In genomic region chr21:44930543-44930981, GRCh38 we compare ENCODE assay signal across 10 cellular contexts. TPM values are rescaled to one million over a fixed set of nuclear protein-coding genes. Genes with fewer than 3 reads are reported as not detected.
DNase-seq lines count a peak whose midpoint lies in the region; ATAC-seq and TF ChIP-seq lines count a peak whose summit lies in the region.
"Had no signal": no experiment of that assay in that cellular context is flagged by ENCODE, and none has a peak within 500 bp of the region (broad histone marks: within the 10 kb centered on the region; RNA-seq: fewer than 3 reads in every experiment).

No MANE protein-coding gene starts in this region.

- BruUV-seq in Calu3 (replicated peaks; lab: Mats Ljungman, UMichigan) = no TSS peak

- CTCF ChIA-PET in activated CD8-positive, alpha-beta memory T cell treated with anti-CD3 and anti-CD28 coated beads, Interleukin-2, amount 10 ng/mL, durations not matched to agents 7 days and 5 days (lab: Charles Lee) = interaction anchor here (1.0 to 10.9 kb wide), 8 partner anchors 10 to 207 kb away, joined by 3 to 185 read pairs (median 25); partner anchors contain the start of genes ITGB2, PTTG1IP, SLX9 and UBE2G2
- CTCF ChIA-PET in GM10248 (lab: Yijun Ruan, JAX) = interaction anchor here (1.0 to 9.3 kb wide), 7 partner anchors 11 to 207 kb away, joined by 3 to 104 read pairs (median 7); partner anchors contain the start of gene PTTG1IP
- CTCF ChIA-PET in Calu3 (lab: Charles Lee) = no interaction called here

- POLR2A ChIA-PET in GM10248 (lab: Yijun Ruan, JAX) = no interaction called here

- no peak overlapping the region for H3K9ac ChIP-seq in iPS-20b (ENCODE audit: low read depth, low read length)

- peak overlapping the region; percentile 63; the same call in 1 of the 2 replicates for H3K4me3 ChIP-seq in iPS-20b (ENCODE audit: low read length)
- H3K4me3 ChIP-seq: SJSA1 had no signal

- peak; percentile 59 for DNase-seq in activated CD4-positive, CD25-positive, alpha-beta regulatory T cell treated with anti-CD3 and anti-CD28 coated beads, Interleukin-2, amount 50 U/mL, for 72 hours
- peak; percentile 75 for DNase-seq in activated CD8-positive, alpha-beta memory T cell treated with anti-CD3 and anti-CD28 coated beads, Interleukin-2, amount 10 ng/mL, durations not matched to agents 7 days and 5 days
- no peak for DNase-seq in MV-4-11 (lab: John Stamatoyannopoulos, UW)
- no peak for DNase-seq in GM10248 (ENCODE audit: extremely low spot score)
- DNase-seq in Calu3 = no peak
- DNase-seq: testis had no signal

- no peak for TF ChIP-seq CTCF in GM10248 (IDR thresholded peaks at IDR 0.05; ENCODE audit: control extremely low read depth, extremely low read depth, low read depth, missing control alignments)
- TF ChIP-seq CTCF in Calu3 (IDR thresholded peaks at IDR 0.05; ENCODE audit: unreplicated experiment) = no peak

- intact Hi-C loops in Calu3 (cut with micrococcal nuclease; ENCODE audit: unreplicated experiment) = loop anchor here (10.0 kb wide), 1 partner anchor 126 kb away; the partner anchor contains the start of gene UBE2G2

- H3K4me1 ChIP-seq in iPS-20b (ENCODE audit: insufficient read depth, low read length) = peaks cover 12% of the 10 kb centered on the region

- H3K27ac Mint-ChIP-seq in activated CD8-positive, alpha-beta memory T cell treated with anti-CD3 and anti-CD28 coated beads, Interleukin-2, amount 10 ng/mL, durations not matched to agents 7 days and 5 days = peak overlapping the region; percentile 83
- peak overlapping the region; percentile 61 for H3K27ac Mint-ChIP-seq in stimulated activated naive CD8-positive, alpha-beta T cell treated with anti-CD3 and anti-CD28 coated beads, Interleukin-15, Interleukin-2, amounts not matched to agents 100 ng/mL and 50 ng/mL, for 24 hours
- no peak overlapping the region for H3K27ac Mint-ChIP-seq in Calu3 (ENCODE audit: unreplicated experiment)

- no peaks in the 10 kb centered on the region for H3K9me3 ChIP-seq in iPS-20b (ENCODE audit: insufficient read depth, low read depth, low read length)
- H3K9me3 ChIP-seq: SJSA1, testis had no signal

- H3K36me3 ChIP-seq in iPS-20b (ENCODE audit: insufficient read depth, low read depth, low read length) = no peaks in the 10 kb centered on the region

- no peaks in the 10 kb centered on the region for H3K9me3 Mint-ChIP-seq in activated CD8-positive, alpha-beta memory T cell treated with anti-CD3 and anti-CD28 coated beads, Interleukin-2, amount 10 ng/mL, durations not matched to agents 7 days and 5 days (ENCODE audit: low read depth)
- no peaks in the 10 kb centered on the region for H3K9me3 Mint-ChIP-seq in stimulated activated naive CD8-positive, alpha-beta T cell treated with anti-CD3 and anti-CD28 coated beads, Interleukin-15, Interleukin-2, amounts not matched to agents 100 ng/mL and 50 ng/mL, for 24 hours
- no peaks in the 10 kb centered on the region for H3K9me3 Mint-ChIP-seq in Calu3 (ENCODE audit: low read depth, unreplicated experiment)

- H3K27ac ChIP-seq in iPS-20b (ENCODE audit: low read length) = no peak overlapping the region
- H3K27ac ChIP-seq: SJSA1, testis had no signal

- ATAC-seq in activated CD4-positive, CD25-positive, alpha-beta regulatory T cell treated with anti-CD3 and anti-CD28 coated beads, Interleukin-2, amount 50 U/mL, for 24 hours = no peak
- no peak for ATAC-seq in activated CD8-positive, alpha-beta memory T cell treated with anti-CD3 and anti-CD28 coated beads, Interleukin-2, amount 10 ng/mL, durations not matched to agents 7 days and 5 days

- no peaks in the 10 kb centered on the region for H3K36me3 Mint-ChIP-seq in activated CD8-positive, alpha-beta memory T cell treated with anti-CD3 and anti-CD28 coated beads, Interleukin-2, amount 10 ng/mL, durations not matched to agents 7 days and 5 days
- H3K36me3 Mint-ChIP-seq in stimulated activated naive CD8-positive, alpha-beta T cell treated with anti-CD3 and anti-CD28 coated beads, Interleukin-15, Interleukin-2, amounts not matched to agents 100 ng/mL and 50 ng/mL, for 24 hours (ENCODE audit: low read depth) = no peaks in the 10 kb centered on the region
- H3K36me3 Mint-ChIP-seq in Calu3 (ENCODE audit: insufficient read depth, unreplicated experiment) = peaks cover 13% of the 10 kb centered on the region

- peaks cover 61% of the 10 kb centered on the region for H3K4me1 Mint-ChIP-seq in activated CD8-positive, alpha-beta memory T cell treated with anti-CD3 and anti-CD28 coated beads, Interleukin-2, amount 10 ng/mL, durations not matched to agents 7 days and 5 days
- H3K4me1 Mint-ChIP-seq in stimulated activated naive CD8-positive, alpha-beta T cell treated with anti-CD3 and anti-CD28 coated beads, Interleukin-15, Interleukin-2, amounts not matched to agents 100 ng/mL and 50 ng/mL, for 24 hours (ENCODE audit: low read depth) = peaks cover 64% of the 10 kb centered on the region
- peaks cover 26% of the 10 kb centered on the region for H3K4me1 Mint-ChIP-seq in Calu3 (ENCODE audit: low read depth, unreplicated experiment)

- peaks cover 92% of the 10 kb centered on the region for H3K27me3 ChIP-seq in iPS-20b (ENCODE audit: insufficient read depth, low read length)
- H3K27me3 ChIP-seq: SJSA1, testis had no signal

- H3K4me3 Mint-ChIP-seq in activated CD8-positive, alpha-beta memory T cell treated with anti-CD3 and anti-CD28 coated beads, Interleukin-2, amount 10 ng/mL, durations not matched to agents 7 days and 5 days = peak overlapping the region; percentile 67
- peak overlapping the region; percentile 83 for H3K4me3 Mint-ChIP-seq in stimulated activated naive CD8-positive, alpha-beta T cell treated with anti-CD3 and anti-CD28 coated beads, Interleukin-15, Interleukin-2, amounts not matched to agents 100 ng/mL and 50 ng/mL, for 24 hours
- H3K4me3 Mint-ChIP-seq in Calu3 (ENCODE audit: low read depth, unreplicated experiment) = no peak overlapping the region

- no peaks in the 10 kb centered on the region for H3K27me3 Mint-ChIP-seq in activated CD8-positive, alpha-beta memory T cell treated with anti-CD3 and anti-CD28 coated beads, Interleukin-2, amount 10 ng/mL, durations not matched to agents 7 days and 5 days
- H3K27me3 Mint-ChIP-seq in stimulated activated naive CD8-positive, alpha-beta T cell treated with anti-CD3 and anti-CD28 coated beads, Interleukin-15, Interleukin-2, amounts not matched to agents 100 ng/mL and 50 ng/mL, for 24 hours = no peaks in the 10 kb centered on the region
- peaks cover 40% of the 10 kb centered on the region for H3K27me3 Mint-ChIP-seq in Calu3 (ENCODE audit: unreplicated experiment)

RNA-seq across cellular contexts. Expression of gene SLX9, which starts 9.3 kb away (rescaled TPM):
- 10 to 100 TPM; 56.8 to 62.9 TPM for total RNA-seq in activated CD8-positive, alpha-beta memory T cell treated with anti-CD3 and anti-CD28 coated beads, Interleukin-2, amount 10 ng/mL, durations not matched to agents 7 days and 5 days
- total RNA-seq in Calu3 (2022) = 24.6 and 28.6 TPM in 2 replicates

RNA-seq across cellular contexts. Expression of gene ITGB2, which starts 9.9 kb away (rescaled TPM):
- total RNA-seq in activated CD8-positive, alpha-beta memory T cell treated with anti-CD3 and anti-CD28 coated beads, Interleukin-2, amount 10 ng/mL, durations not matched to agents 7 days and 5 days = 100 to 1,000 TPM; 336 to 372 TPM
- total RNA-seq in Calu3 (2022) = 0.42 and 0.47 TPM in 2 replicates

RNA-seq across cellular contexts. Expression of gene PTTG1IP, which starts 57.1 kb away (rescaled TPM):
- total RNA-seq in activated CD8-positive, alpha-beta memory T cell treated with anti-CD3 and anti-CD28 coated beads, Interleukin-2, amount 10 ng/mL, durations not matched to agents 7 days and 5 days = 10 to 100 TPM; 46.0 to 49.9 TPM
- 135 and 136 TPM in 2 replicates for total RNA-seq in Calu3 (2022)

Comparison
In these comparisons a context has a peak if more than half of its experiments do, and no peak if none do; other contexts are left out.
1. DNase-seq: peak in activated CD4-positive, CD25-positive, alpha-beta regulatory T cell treated with anti-CD3 and anti-CD28 coated beads, Interleukin-2, amount 50 U/mL, for 72 hours (single experiment) and activated CD8-positive, alpha-beta memory T cell treated with anti-CD3 and anti-CD28 coated beads, Interleukin-2, amount 10 ng/mL, durations not matched to agents 7 days and 5 days (single experiment); none in MV-4-11 (single experiment), GM10248 (single experiment) and Calu3 (single experiment).
2. RNA of gene ITGB2, which starts 9.9 kb away (total RNA-seq): 336 to 372 TPM in activated CD8-positive, alpha-beta memory T cell treated with anti-CD3 and anti-CD28 coated beads, Interleukin-2, amount 10 ng/mL, durations not matched to agents 7 days and 5 days; 0.42 to 0.47 TPM in Calu3; every median in the first group is over 100 times any median in the second.